17 cellular contexts compared by ENCODE assay signal in genomic region chr20:25277051-25277801, GRCh38. TPM values are rescaled to one million over a fixed set of nuclear protein-coding genes. Genes with fewer than 3 reads are reported as not detected.
DNase-seq lines count a peak whose midpoint lies in the region; ATAC-seq and TF ChIP-seq lines count a peak whose summit lies in the region.
"Had no signal": no experiment of that assay in that cellular context is flagged by ENCODE, and none has a peak within 500 bp of the region (broad histone marks: within the 10 kb centered on the region; RNA-seq: fewer than 3 reads in every experiment).

No MANE protein-coding gene starts in this region.

- H3K4me3 Mint-ChIP-seq in effector memory CD8-positive, alpha-beta T cell: no peak overlapping the region

- in situ Hi-C loops in gastrocnemius medialis (cut with MboI; ENCODE audit: low sequenced_read_pairs in 4 of 4): loop anchor here in 1 of 4 donors (25.0 kb wide), 2 partner anchors 90 to 290 kb away; partner anchors contain the start of genes APMAP and ENTPD6

- H3K27ac ChIP-seq in RWPE1 (peak overlapping the region; percentile 9), right atrium auricular region (peak overlapping the region; percentile 58 to 78), gastrocnemius medialis (peak overlapping the region in 2 of 4 donors; percentile 73 to 84)
- H3K27ac ChIP-seq: BLaER1 treated with 17β-estradiol and CSF1 and Interleukin-3, amounts not matched to agents 10 nM and 100 nM had no signal

- no peaks in the 10 kb centered on the region for H3K9me3 Mint-ChIP-seq in effector memory CD8-positive, alpha-beta T cell

- peaks cover 84% of the 10 kb centered on the region for H3K36me3 ChIP-seq in right atrium auricular region
- H3K36me3 ChIP-seq in gastrocnemius medialis: peaks cover 0 to 31% of the 10 kb centered on the region in 2 donors

- no peak overlapping the region for H3K4me3 ChIP-seq in right atrium auricular region
- H3K4me3 ChIP-seq in gastrocnemius medialis: no peak overlapping the region
- H3K4me3 ChIP-seq: BLaER1 treated with 17β-estradiol and CSF1 and Interleukin-3, amounts not matched to agents 10 nM and 100 nM; K562 had no signal

- peak overlapping the region in 1 of 2 donors; percentile 54 for H3K27ac Mint-ChIP-seq in effector memory CD8-positive, alpha-beta T cell

- DNase-seq in DMS79 treated with DMSO at 0.1 percent for 48 hours (lab: John Stamatoyannopoulos, UW) (peak; percentile 53), RWPE1 (ENCODE audit: low spot score) (no peak), right atrium auricular region (ENCODE audit: low spot score) (no peak), gastrocnemius medialis (peak; percentile 38 to 65), NK-92 (lab: John Stamatoyannopoulos, UW; ENCODE audit: unreplicated experiment) (no peak)
- no peak for DNase-seq in effector memory CD8-positive, alpha-beta T cell
- DNase-seq: activated CD8-positive, alpha-beta memory T cell treated with anti-CD3 and anti-CD28 coated beads, Interleukin-2, amount 50 U/mL, for 48 hours; amniotic stem cell; cortex of kidney; DND-41; NCI-H1417; NCI-H446 treated with DMSO at 0.1 percent for 48 hours had no signal

- POLR2A ChIA-PET in RWPE1 (lab: Yijun Ruan, JAX; ENCODE audit: low non-redundant PET): no interaction called here

- TF ChIP-seq CTCF in RWPE1 (conservative IDR thresholded peaks at IDR 0.05; ENCODE audit: low read depth) (no peak), right atrium auricular region (IDR thresholded peaks at IDR 0.05) (no peak), gastrocnemius medialis (IDR thresholded peaks at IDR 0.05 in 4 of 5, conservative IDR thresholded peaks at IDR 0.05 in 1 of 5) (no peak)

- H3K9me3 ChIP-seq in right atrium auricular region (no peaks in the 10 kb centered on the region), gastrocnemius medialis (no peaks in the 10 kb centered on the region)
- H3K9me3 ChIP-seq: BLaER1 treated with 17β-estradiol and CSF1 and Interleukin-3, amounts not matched to agents 10 nM and 100 nM had no signal

- no peaks in the 10 kb centered on the region for H3K27me3 ChIP-seq in right atrium auricular region
- H3K27me3 ChIP-seq in gastrocnemius medialis: no peaks in the 10 kb centered on the region

- peaks cover 0 to 49% of the 10 kb centered on the region in 2 donors for H3K4me1 ChIP-seq in right atrium auricular region
- peaks cover 25 to 42% of the 10 kb centered on the region in 2 donors for H3K4me1 ChIP-seq in gastrocnemius medialis

- peaks cover 3 to 6% of the 10 kb centered on the region in 2 donors for H3K4me1 Mint-ChIP-seq in effector memory CD8-positive, alpha-beta T cell (ENCODE audit: low read depth in 2 of 2)

- intact Hi-C loops in gastrocnemius medialis (cut with DNase I; ENCODE audit: low total_unique reads): no loop called here

- no peaks in the 10 kb centered on the region for H3K27me3 Mint-ChIP-seq in effector memory CD8-positive, alpha-beta T cell

- CTCF ChIA-PET in RWPE1 (lab: Yijun Ruan, JAX): no interaction called here

- ATAC-seq in gastrocnemius medialis: no peak
- ATAC-seq in GM19463 (IDR thresholded peaks at IDR 0.05; ENCODE audit: unreplicated experiment): no peak
- ATAC-seq in effector memory CD8-positive, alpha-beta T cell (replicated peaks): no peak
- ATAC-seq: esophagus mucosa, HCT116, K562 had no signal

- TF ChIP-seq POLR2A in gastrocnemius medialis (IDR thresholded peaks at IDR 0.05): no peak

- peaks cover 29% of the 10 kb centered on the region for H3K36me3 Mint-ChIP-seq in effector memory CD8-positive, alpha-beta T cell (ENCODE audit: insufficient read depth)

RNA-seq across cellular contexts. Expression of gene PYGB, which starts 29.3 kb away (rescaled TPM):
- total RNA-seq in right atrium auricular region: 100 to 1,000 TPM; 145 to 174 TPM
- total RNA-seq in gastrocnemius medialis: 10 to 100 TPM; 13.6 to 50.7 (median 27.0) TPM

Comparison
In these comparisons a context has a peak if more than half of its experiments do, and no peak if none do; other contexts are left out.
1. DNase-seq: peak in DMS79 treated with DMSO at 0.1 percent for 48 hours (single experiment) and gastrocnemius medialis (2 of 2); none in RWPE1 (single experiment), right atrium auricular region (single experiment), NK-92 (single experiment) and effector memory CD8-positive, alpha-beta T cell (0 of 3).